8 cellular contexts compared by ENCODE assay signal in genomic region chr2:72148391-72148974, GRCh38. TPM values are rescaled to one million over a fixed set of nuclear protein-coding genes. Genes with fewer than 3 reads are reported as not detected.
DNase-seq lines count a peak whose midpoint lies in the region; ATAC-seq and TF ChIP-seq lines count a peak whose summit lies in the region.

No MANE protein-coding gene starts in this region.

- POLR2A ChIA-PET in CD8-positive, alpha-beta T cell (lab: Charles Lee), result no interaction called here

- intact Hi-C loops in CD8-positive, alpha-beta T cell (cut with DNase I, micrococcal nuclease), result no loop called here

- TF ChIP-seq CTCF in CD8-positive, alpha-beta T cell (IDR thresholded peaks at IDR 0.05), result no peak
- TF ChIP-seq CTCF in LNCaP clone FGC (IDR thresholded peaks at IDR 0.05; ENCODE audit: control insufficient read depth, extremely low read depth, insufficient read depth) (no peak), chondrocyte (IDR thresholded peaks at IDR 0.05) (no peak)

- H3K9me3 ChIP-seq in CD8-positive, alpha-beta T cell (ENCODE audit: low read length), result no peaks in the 10 kb centered on the region
- H3K9me3 ChIP-seq in muscle layer of colon (ENCODE audit: low read length), result peaks cover 3% of the 10 kb centered on the region

- H3K27me3 Mint-ChIP-seq in CD8-positive, alpha-beta T cell (ENCODE audit: low read depth), result peaks cover 64% of the 10 kb centered on the region
- peaks cover 44% of the 10 kb centered on the region for H3K27me3 Mint-ChIP-seq in chondrocyte (ENCODE audit: low read depth)

- ATAC-seq in CD8-positive, alpha-beta T cell, result no peak
- ATAC-seq in HG02763 (IDR thresholded peaks at IDR 0.05; ENCODE audit: unreplicated experiment) (no peak), esophagus mucosa (no peak)

- no peak overlapping the region for H3K27ac Mint-ChIP-seq in CD8-positive, alpha-beta T cell
- no peak overlapping the region for H3K27ac Mint-ChIP-seq in chondrocyte (ENCODE audit: unreplicated experiment)

- peak overlapping the region; percentile 79 for H3K4me3 Mint-ChIP-seq in CD8-positive, alpha-beta T cell
- H3K4me3 Mint-ChIP-seq in chondrocyte (ENCODE audit: unreplicated experiment), result peak overlapping the region; percentile 67

- CTCF ChIA-PET in CD8-positive, alpha-beta T cell (lab: Charles Lee), result interaction anchor here (1.0 to 2.5 kb wide), 2 partner anchors 108 to 618 kb away, joined by 3 to 9 read pairs; no protein-coding TSS in a partner anchor

- DNase-seq in CD8-positive, alpha-beta T cell, result peak in 2 of 7 experiments; percentile 0 to 45
- DNase-seq in LNCaP clone FGC (ENCODE audit: low read depth) (no peak), chondrocyte (ENCODE audit: low spot score) (no peak), mucosa of gallbladder (ENCODE audit: low spot score) (no peak)
- DNase-seq in stimulated activated CD4-positive, alpha-beta T cell treated with anti-CD3 and anti-CD28 coated beads, Interleukin-4, amount 100 ng/mL, for 1 hour, result no peak

- H3K4me1 Mint-ChIP-seq in CD8-positive, alpha-beta T cell (ENCODE audit: low read depth), result peaks cover 45% of the 10 kb centered on the region
- H3K4me1 Mint-ChIP-seq in chondrocyte (ENCODE audit: low read depth), result peaks cover 50% of the 10 kb centered on the region

- no peak overlapping the region for H3K4me3 ChIP-seq in CD8-positive, alpha-beta T cell (ENCODE audit: low read depth, low read length)
- H3K4me3 ChIP-seq in LNCaP clone FGC (ENCODE audit: low read depth, low read length) (peak overlapping the region; percentile 35), muscle layer of colon (ENCODE audit: low read depth in 1 of 2, low read length in 2 of 2) (peak overlapping the region; percentile 52 to 75)

- no peak overlapping the region for H3K9ac ChIP-seq in muscle layer of colon (ENCODE audit: low read length)

- H3K27ac ChIP-seq in CD8-positive, alpha-beta T cell (ENCODE audit: low read depth, low read length), result no peak overlapping the region
- no peak overlapping the region for H3K27ac ChIP-seq in muscle layer of colon (ENCODE audit: low read depth, low read length)

- no peaks in the 10 kb centered on the region for H3K36me3 Mint-ChIP-seq in CD8-positive, alpha-beta T cell
- peaks cover 3% of the 10 kb centered on the region for H3K36me3 Mint-ChIP-seq in chondrocyte (ENCODE audit: low read depth)

- H3K9me3 Mint-ChIP-seq in CD8-positive, alpha-beta T cell, result no peaks in the 10 kb centered on the region
- H3K9me3 Mint-ChIP-seq in chondrocyte (ENCODE audit: low read depth), result no peaks in the 10 kb centered on the region

- no peaks in the 10 kb centered on the region for H3K36me3 ChIP-seq in CD8-positive, alpha-beta T cell (ENCODE audit: insufficient read depth, low read length)
- no peaks in the 10 kb centered on the region for H3K36me3 ChIP-seq in muscle layer of colon (ENCODE audit: insufficient read depth, low read length)

- H3K4me1 ChIP-seq in CD8-positive, alpha-beta T cell (ENCODE audit: insufficient read depth, low read length), result peaks cover 49% of the 10 kb centered on the region
- peaks cover 52% of the 10 kb centered on the region for H3K4me1 ChIP-seq in muscle layer of colon (ENCODE audit: insufficient read depth, low read length)

- peaks cover 41% of the 10 kb centered on the region for H3K27me3 ChIP-seq in CD8-positive, alpha-beta T cell (ENCODE audit: insufficient read depth, low read length)
- H3K27me3 ChIP-seq in muscle layer of colon (ENCODE audit: control insufficient read depth in 1 of 2, insufficient read depth in 2 of 2, low read length in 2 of 2), result peaks cover 48 to 64% of the 10 kb centered on the region in 2 donors

RNA-seq across cellular contexts. Expression of gene CYP26B1, which starts 0.8 kb away (rescaled TPM):
- not detected for total RNA-seq in CD8-positive, alpha-beta T cell
- 2.7 to 4.9 TPM (median 4.7 TPM) in 3 replicates for total RNA-seq in chondrocyte
- total RNA-seq in mucosa of gallbladder, result 2.2 TPM
- 1.9 TPM for total RNA-seq in esophagus mucosa
